8 cellular contexts compared by ENCODE assay signal in genomic region chr9:89497978-89498844, GRCh38. TPM values are rescaled to one million over a fixed set of nuclear protein-coding genes. Genes with fewer than 3 reads are reported as not detected.
DNase-seq lines count a peak whose midpoint lies in the region; ATAC-seq and TF ChIP-seq lines count a peak whose summit lies in the region.

TSS of gene SEMA4D (minus strand) at chr9:89498113. CDS start at chr9:89405456, 92,657 bp downstream.

- ATAC-seq in activated CD4-positive, CD25-positive, alpha-beta regulatory T cell treated with anti-CD3 and anti-CD28 coated beads, Interleukin-2, amount 50 U/mL, for 24 hours, result peak; percentile 39 to 45
- peak; percentile 33 for ATAC-seq in HG03175 (IDR thresholded peaks at IDR 0.05; ENCODE audit: unreplicated experiment)

- DNase-seq in activated CD4-positive, CD25-positive, alpha-beta regulatory T cell treated with anti-CD3 and anti-CD28 coated beads, Interleukin-2, amount 50 U/mL, for 72 hours, result no peak
- DNase-seq in NCI-H82 treated with DMSO at 0.1 percent for 48 hours (lab: John Stamatoyannopoulos, UW; ENCODE audit: unreplicated experiment) (peak; percentile 65), fibroblast of villous mesenchyme (ENCODE audit: low read depth) (peak; percentile 49), transverse colon (peak; percentile 85)
- peak; percentile 72 for DNase-seq in activated T-cell treated with anti-CD3 and anti-CD28 coated beads, Interleukin-2, amount 50 U/mL, for 24 hours

- WGBS in transverse colon (ENCODE audit: low coverage in 1 of 2), 2 donors, result 4 to 13% methylated on average over 6 to 30 of the region's 42 CpGs

- peak within 1 kb of the TSS; percentile 95 for H3K4me3 Mint-ChIP-seq in activated T-cell treated with anti-CD3 and anti-CD28 coated beads, Interleukin-2, amount 50 U/mL, for 24 hours
- peak within 1 kb of the TSS; percentile 85 to 90 (median 89) for H3K4me3 Mint-ChIP-seq in nephron

- H3K9me3 Mint-ChIP-seq in activated T-cell treated with anti-CD3 and anti-CD28 coated beads, Interleukin-2, amount 50 U/mL, for 24 hours, result no peaks in the 10 kb centered on the region
- H3K9me3 Mint-ChIP-seq in nephron, result no peaks in the 10 kb centered on the region

- TF ChIP-seq EP300 in transverse colon (IDR thresholded peaks at IDR 0.05; ENCODE audit: low read depth), result no peak

- H3K4me3 ChIP-seq in fibroblast of villous mesenchyme (ENCODE audit: low read depth, low read length) (peak within 1 kb of the TSS; percentile 63), transverse colon (peak within 1 kb of the TSS; percentile 80 to 92 (median 91))

- peaks cover 6 to 37% (median 15%) of the 10 kb centered on the region in 4 donors for H3K4me1 ChIP-seq in transverse colon

- intact Hi-C loops in transverse colon (cut with DNase I; ENCODE audit: low total_unique reads), result no loop called here

- H3K27me3 ChIP-seq in transverse colon, result no peaks in the 10 kb centered on the region

- TF ChIP-seq POLR2A in transverse colon (IDR thresholded peaks at IDR 0.05), result no peak

- peaks cover 28% of the 10 kb centered on the region for H3K36me3 Mint-ChIP-seq in activated T-cell treated with anti-CD3 and anti-CD28 coated beads, Interleukin-2, amount 50 U/mL, for 24 hours (ENCODE audit: low read depth)
- H3K36me3 Mint-ChIP-seq in nephron (ENCODE audit: low read depth), result no peaks in the 10 kb centered on the region

- in situ Hi-C loops in transverse colon (cut with MboI; ENCODE audit: low pct_ligation_motif_present in 1 of 4, low pct_unique_long_range_greater_than_20kb in 1 of 4, low sequenced_read_pairs in 3 of 4), result no loop called here

- H3K27me3 Mint-ChIP-seq in activated T-cell treated with anti-CD3 and anti-CD28 coated beads, Interleukin-2, amount 50 U/mL, for 24 hours, result no peaks in the 10 kb centered on the region
- H3K27me3 Mint-ChIP-seq in nephron (ENCODE audit: low read depth), result no peaks in the 10 kb centered on the region

- H3K27ac ChIP-seq in transverse colon, result peak within 1 kb of the TSS; percentile 79 to 87 (median 82)

- H3K27ac Mint-ChIP-seq in activated T-cell treated with anti-CD3 and anti-CD28 coated beads, Interleukin-2, amount 50 U/mL, for 24 hours, result peak within 1 kb of the TSS; percentile 96
- peak within 1 kb of the TSS; percentile 73 to 90 (median 79) for H3K27ac Mint-ChIP-seq in nephron

- H3K4me1 Mint-ChIP-seq in activated T-cell treated with anti-CD3 and anti-CD28 coated beads, Interleukin-2, amount 50 U/mL, for 24 hours (ENCODE audit: low read depth), result peaks cover 79% of the 10 kb centered on the region
- peaks cover 20% of the 10 kb centered on the region for H3K4me1 Mint-ChIP-seq in nephron

- no peaks in the 10 kb centered on the region for H3K36me3 ChIP-seq in transverse colon

- no peak for TF ChIP-seq CTCF in fibroblast of villous mesenchyme (IDR thresholded peaks at IDR 0.05; ENCODE audit: insufficient read depth, low read depth, low read length)
- TF ChIP-seq CTCF in nephron (IDR thresholded peaks at IDR 0.05; ENCODE audit: unreplicated experiment in 3 of 3), result no peak
- TF ChIP-seq CTCF in transverse colon (IDR thresholded peaks at IDR 0.05), result no peak

- no peaks in the 10 kb centered on the region for H3K9me3 ChIP-seq in transverse colon

RNA-seq across cellular contexts. Expression of gene SEMA4D, which starts in this region (rescaled TPM):
- total RNA-seq in fibroblast of villous mesenchyme (0.43 and 1.6 TPM in 2 replicates), transverse colon (10 to 100 TPM in 3 of 4 donors, 1 to 10 TPM in 1; 8.7 to 29.1 (median 14.5) TPM)
